13 cellular contexts compared by ENCODE assay signal in the genomic region with DNA sequence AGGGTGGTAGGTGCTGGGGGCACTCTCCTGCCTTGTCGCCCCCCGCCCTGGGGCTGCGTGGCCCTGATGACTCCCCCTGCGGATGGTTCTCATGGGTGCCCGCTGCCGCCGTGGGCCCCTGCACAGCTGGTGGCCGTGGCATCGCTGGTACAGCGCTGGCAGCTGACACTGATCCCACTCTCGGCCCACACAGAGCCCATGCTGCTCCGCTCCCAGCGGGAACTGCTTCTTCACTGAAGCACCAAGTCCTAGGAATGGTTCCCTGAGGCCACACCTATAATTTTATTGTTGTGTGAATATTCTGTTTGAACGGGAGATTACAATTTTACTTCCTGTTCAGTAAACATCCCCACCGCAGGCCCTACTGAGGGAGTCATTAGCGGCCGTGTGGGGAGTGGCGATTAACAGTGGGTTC.
A peak's percentile ranks its signal among the peaks of the same experiment; 100 is the strongest.
DNase-seq lines count a peak whose midpoint lies in the region; ATAC-seq and TF ChIP-seq lines count a peak whose summit lies in the region.
"Had no signal": no experiment of that assay in that cellular context is flagged by ENCODE, and none has a peak within 500 bp of the region (broad histone marks: within the 10 kb centered on the region; RNA-seq: fewer than 3 reads in every experiment).

No MANE protein-coding gene starts in this region.

- H3K9me3 ChIP-seq in HAP-1 = no peaks in the 10 kb centered on the region
- no peaks in the 10 kb centered on the region for H3K9me3 ChIP-seq in prostate gland

- H3K27me3 ChIP-seq in HAP-1 (ENCODE audit: low read depth) (0 out of 2 replicates have a peak, but pooled peaks cover 2% of the 10 kb centered on the region), prostate gland (replicated peaks; ENCODE audit: insufficient read depth) (no peaks in the 10 kb centered on the region)

- intact Hi-C loops in prostate gland (cut with DNase I) = no loop called here
- intact Hi-C loops in activated CD4-positive, alpha-beta T cell treated with anti-CD3 and anti-CD28 coated beads for 36 hours (cut with DNase I, micrococcal nuclease) = no loop called here

- H3K27ac ChIP-seq in prostate gland = peak overlapping the region in 1 of 2 donors; percentile 35
- H3K27ac ChIP-seq: epithelial cell of prostate had no signal

- in situ Hi-C loops in HAP-1 (cut with MboI; ENCODE audit: low sequenced_read_pairs) = no loop called here

- H3K4me3 Mint-ChIP-seq in activated naive CD8-positive, alpha-beta T cell treated with anti-CD3 and anti-CD28 coated beads for 36 hours = no peak overlapping the region
- H3K4me3 Mint-ChIP-seq in activated CD4-positive, alpha-beta T cell treated with anti-CD3 and anti-CD28 coated beads for 36 hours = no peak overlapping the region
- no peak overlapping the region for H3K4me3 Mint-ChIP-seq in nephron progenitor cell
- H3K4me3 Mint-ChIP-seq: HFFc6; immature natural killer cell; T-helper 1 cell treated with Interleukin-12 subunit alpha and Interleukin-12 subunit beta and Interleukin-4 antibody, amounts not matched to agents 30 μg/mL and 1 μg/mL, for 36 hours had no signal

- no peak for ATAC-seq in GM21723 (IDR thresholded peaks at IDR 0.05; ENCODE audit: unreplicated experiment)
- no peak for ATAC-seq in activated CD4-positive, alpha-beta T cell treated with anti-CD3 and anti-CD28 coated beads for 36 hours

- H3K4me1 ChIP-seq in HAP-1 (no peaks in the 10 kb centered on the region), prostate gland (replicated peaks) (peaks cover 25% of the 10 kb centered on the region)

- H3K36me3 ChIP-seq in HAP-1 (replicated peaks) (no peaks in the 10 kb centered on the region), prostate gland (no peaks in the 10 kb centered on the region)

- H3K27ac Mint-ChIP-seq in activated naive CD8-positive, alpha-beta T cell treated with anti-CD3 and anti-CD28 coated beads for 36 hours = peak overlapping the region; percentile 60
- H3K27ac Mint-ChIP-seq in activated CD4-positive, alpha-beta T cell treated with anti-CD3 and anti-CD28 coated beads for 36 hours = no peak overlapping the region
- H3K27ac Mint-ChIP-seq in nephron progenitor cell = no peak overlapping the region
- H3K27ac Mint-ChIP-seq: HFFc6; immature natural killer cell; T-helper 1 cell treated with Interleukin-12 subunit alpha and Interleukin-12 subunit beta and Interleukin-4 antibody, amounts not matched to agents 30 μg/mL and 1 μg/mL, for 36 hours had no signal

- H3K27me3 Mint-ChIP-seq in activated naive CD8-positive, alpha-beta T cell treated with anti-CD3 and anti-CD28 coated beads for 36 hours = peaks cover 7% of the 10 kb centered on the region
- no peaks in the 10 kb centered on the region for H3K27me3 Mint-ChIP-seq in activated CD4-positive, alpha-beta T cell treated with anti-CD3 and anti-CD28 coated beads for 36 hours
- H3K27me3 Mint-ChIP-seq in nephron progenitor cell (ENCODE audit: low read depth, poor library complexity) = peaks cover 30% of the 10 kb centered on the region

- DNase-seq in NOMO-1 treated with DMSO at 0.1 percent for 48 hours (lab: John Stamatoyannopoulos, UW; ENCODE audit: unreplicated experiment) (peak; percentile 8), NOMO-1 treated with dmso at 0.1 percent for 144 hours (lab: John Stamatoyannopoulos, UW; ENCODE audit: unreplicated experiment) (no peak), HAP-1 (ENCODE audit: low spot score in 2 of 2) (peak; percentile 6 to 37), prostate gland (ENCODE audit: low spot score) (peak; percentile 58), nephron progenitor cell (no peak)
- DNase-seq in activated naive CD8-positive, alpha-beta T cell treated with anti-CD3 and anti-CD28 coated beads for 36 hours = no peak
- no peak for DNase-seq in activated CD4-positive, alpha-beta T cell treated with anti-CD3 and anti-CD28 coated beads for 36 hours
- DNase-seq: activated CD8-positive, alpha-beta memory T cell treated with anti-CD3 and anti-CD28 coated beads, Interleukin-2, amount 50 U/mL, for 48 hours; HFFc6; immature natural killer cell had no signal

- WGBS in prostate gland = 40% methylated on average over 18 of the region's 18 CpGs

- H3K9me3 Mint-ChIP-seq in activated naive CD8-positive, alpha-beta T cell treated with anti-CD3 and anti-CD28 coated beads for 36 hours = no peaks in the 10 kb centered on the region
- no peaks in the 10 kb centered on the region for H3K9me3 Mint-ChIP-seq in activated CD4-positive, alpha-beta T cell treated with anti-CD3 and anti-CD28 coated beads for 36 hours (ENCODE audit: low read depth)
- no peaks in the 10 kb centered on the region for H3K9me3 Mint-ChIP-seq in nephron progenitor cell
- H3K9me3 Mint-ChIP-seq: HFFc6; immature natural killer cell; T-helper 1 cell treated with Interleukin-12 subunit alpha and Interleukin-12 subunit beta and Interleukin-4 antibody, amounts not matched to agents 30 μg/mL and 1 μg/mL, for 36 hours had no signal

- peaks cover 9% of the 10 kb centered on the region for H3K4me1 Mint-ChIP-seq in activated naive CD8-positive, alpha-beta T cell treated with anti-CD3 and anti-CD28 coated beads for 36 hours
- peaks cover 9% of the 10 kb centered on the region for H3K4me1 Mint-ChIP-seq in activated CD4-positive, alpha-beta T cell treated with anti-CD3 and anti-CD28 coated beads for 36 hours
- peaks cover 40% of the 10 kb centered on the region for H3K4me1 Mint-ChIP-seq in nephron progenitor cell

- CTCF ChIA-PET in activated CD4-positive, alpha-beta T cell treated with anti-CD3 and anti-CD28 coated beads for 36 hours (lab: Charles Lee) = no interaction called here

- POLR2A ChIA-PET in activated CD4-positive, alpha-beta T cell treated with anti-CD3 and anti-CD28 coated beads for 36 hours (lab: Charles Lee) = no interaction called here

- TF ChIP-seq CTCF in prostate gland (IDR thresholded peaks at IDR 0.05) (no peak), nephron progenitor cell (IDR thresholded peaks at IDR 0.05) (no peak)

- no peak for TF ChIP-seq POLR2A in prostate gland (IDR thresholded peaks at IDR 0.05)

- no peak overlapping the region for H3K4me3 ChIP-seq in HAP-1
- no peak overlapping the region for H3K4me3 ChIP-seq in prostate gland

- H3K36me3 Mint-ChIP-seq in activated naive CD8-positive, alpha-beta T cell treated with anti-CD3 and anti-CD28 coated beads for 36 hours = no peaks in the 10 kb centered on the region
- no peaks in the 10 kb centered on the region for H3K36me3 Mint-ChIP-seq in activated CD4-positive, alpha-beta T cell treated with anti-CD3 and anti-CD28 coated beads for 36 hours (ENCODE audit: low read depth)
- H3K36me3 Mint-ChIP-seq in nephron progenitor cell (ENCODE audit: low read depth) = no peaks in the 10 kb centered on the region
- H3K36me3 Mint-ChIP-seq: immature natural killer cell had no signal

Comparison
In these comparisons a context has a peak if more than half of its experiments do, and no peak if none do; other contexts are left out.
1. DNase-seq: peak in NOMO-1 treated with DMSO at 0.1 percent for 48 hours (single experiment), HAP-1 (2 of 2) and prostate gland (single experiment); none in NOMO-1 treated with dmso at 0.1 percent for 144 hours (single experiment), activated naive CD8-positive, alpha-beta T cell treated with anti-CD3 and anti-CD28 coated beads for 36 hours (single experiment), activated CD4-positive, alpha-beta T cell treated with anti-CD3 and anti-CD28 coated beads for 36 hours (single experiment) and nephron progenitor cell (single experiment).